11 cellular contexts compared by ENCODE assay signal in genomic region chr7:136057509-136057908, GRCh38.
"Had no signal": no experiment of that assay in that cellular context is flagged by ENCODE, and none has a peak within 500 bp of the region (broad histone marks: within the 10 kb centered on the region; RNA-seq: fewer than 3 reads in every experiment).

No MANE protein-coding gene starts in this region.

- ATAC-seq: GM23338, HCT116 had no signal

- H3K9ac ChIP-seq: GM23248 had no signal

- H3K4me2 ChIP-seq: GM23338 had no signal

- DNase-seq: GM23248, GOT3, H7, H9, HCEC 1CT, HFFc6 had no signal

- H2AFZ ChIP-seq: GM23248, GM23338 had no signal

- H3K27ac ChIP-seq: GM23248 had no signal

- FAIRE-seq: H1, H54 had no signal

- H3K9me3 ChIP-seq: HAP-1 had no signal

- H3K27ac Mint-ChIP-seq: GM23338, H9, HFFc6 had no signal

- H3K4me3 Mint-ChIP-seq: GM23338, H9, HFFc6 had no signal

- H3K36me3 ChIP-seq: HAP-1 had no signal

- H3K9me3 Mint-ChIP-seq: GM23338, H9, HFFc6 had no signal

- H3K4me3 ChIP-seq: GM23248, GM23338, HAP-1 had no signal

- H3K4me1 ChIP-seq: HAP-1 had no signal
